ENCODE assay signal across 20 cellular contexts in the genomic region with DNA sequence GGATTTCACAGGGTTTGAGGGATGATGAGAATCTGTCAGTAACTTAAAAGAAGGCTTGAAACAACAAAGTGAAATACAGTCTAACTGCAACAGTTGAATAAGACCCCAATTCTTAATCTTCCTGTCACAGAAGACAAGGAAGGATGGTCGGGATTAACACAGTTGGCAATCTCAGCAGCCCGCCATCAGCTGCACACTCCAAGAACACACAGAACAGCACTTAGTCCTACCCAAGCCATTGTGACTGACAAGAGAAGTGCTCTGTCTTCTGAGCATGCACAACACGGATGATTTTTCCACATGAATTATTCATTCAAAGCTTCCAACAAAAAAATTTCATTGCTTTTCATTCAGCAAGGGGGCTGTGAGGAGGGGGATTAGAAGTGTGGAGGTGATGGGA.
A peak's percentile ranks its signal among the peaks of the same experiment; 100 is the strongest.
DNase-seq lines count a peak whose midpoint lies in the region; ATAC-seq, FAIRE-seq and TF ChIP-seq lines count a peak whose summit lies in the region.
"Had no signal": no experiment of that assay in that cellular context is flagged by ENCODE, and none has a peak within 500 bp of the region (broad histone marks: within the 10 kb centered on the region; RNA-seq: fewer than 3 reads in every experiment).

No MANE protein-coding gene starts in this region.

- no peak overlapping the region for H3K4me2 ChIP-seq in neural cell (ENCODE audit: low read length)
- H3K4me2 ChIP-seq: BLaER1 had no signal

- H3K36me3 ChIP-seq in HEK293 (ENCODE audit: control insufficient read depth in 2 of 2, insufficient read depth in 1 of 2, low read length in 2 of 2) = no peaks in the 10 kb centered on the region
- no peaks in the 10 kb centered on the region for H3K36me3 ChIP-seq in neural cell (ENCODE audit: insufficient read depth, low read length)
- H3K36me3 ChIP-seq in CD8-positive, alpha-beta T cell (ENCODE audit: insufficient read depth, low read length) = no peaks in the 10 kb centered on the region
- H3K36me3 ChIP-seq: BLaER1, HAP-1 had no signal

- no peaks in the 10 kb centered on the region for H3K9me3 ChIP-seq in HEK293 (ENCODE audit: control insufficient read depth, insufficient read depth, low read depth, low read length)
- H3K9me3 ChIP-seq in neural cell (ENCODE audit: low read length) = no peaks in the 10 kb centered on the region
- no peaks in the 10 kb centered on the region for H3K9me3 ChIP-seq in CD8-positive, alpha-beta T cell (ENCODE audit: low read length)
- H3K9me3 ChIP-seq: HAP-1 had no signal

- no peaks in the 10 kb centered on the region for H3K4me1 Mint-ChIP-seq in CD8-positive, alpha-beta T cell (ENCODE audit: low read depth)
- H3K4me1 Mint-ChIP-seq: CD14-positive monocyte; CD4-positive, alpha-beta memory T cell had no signal

- no peaks in the 10 kb centered on the region for H3K36me3 Mint-ChIP-seq in CD8-positive, alpha-beta T cell
- H3K36me3 Mint-ChIP-seq: CD14-positive monocyte; CD4-positive, alpha-beta memory T cell had no signal

- CTCF ChIA-PET in HEK293 (lab: Yijun Ruan, JAX) = interaction anchor here (0.9 kb wide), 1 partner anchor 384 kb away, joined by 3 read pairs; no protein-coding TSS in a partner anchor
- CTCF ChIA-PET in CD8-positive, alpha-beta T cell (lab: Charles Lee) = no interaction called here

- H4K20me1 ChIP-seq in neural cell (ENCODE audit: insufficient read depth) = no peaks in the 10 kb centered on the region
- H4K20me1 ChIP-seq: BLaER1 had no signal

- intact Hi-C loops in CD8-positive, alpha-beta T cell (cut with DNase I, micrococcal nuclease) = no loop called here

- no peak for FAIRE-seq in RCC 7860 (lab: Jason Lieb, UNC)
- FAIRE-seq: A204.1, GM12878, HTR-8/SVneo, K562 had no signal

- no peaks in the 10 kb centered on the region for H3K79me2 ChIP-seq in neural cell (replicated peaks; ENCODE audit: insufficient read depth, low read length)

- no peak overlapping the region for H3K27ac Mint-ChIP-seq in CD8-positive, alpha-beta T cell
- H3K27ac Mint-ChIP-seq: CD14-positive monocyte; CD4-positive, alpha-beta memory T cell had no signal

- H3K9me2 ChIP-seq in neural cell (ENCODE audit: insufficient read depth, low read length) = no peaks in the 10 kb centered on the region

- TF ChIP-seq CTCF in HEK293 (tag by site-specific recombination; IDR thresholded peaks at IDR 0.05) (no peak), neural cell (IDR thresholded peaks at IDR 0.05; ENCODE audit: poor library complexity, severe bottlenecking) (peak; percentile 38)
- TF ChIP-seq CTCF in CD8-positive, alpha-beta T cell (IDR thresholded peaks at IDR 0.05) = no peak

- peak; percentile 46 for TF ChIP-seq RAD21 in neural cell (conservative IDR thresholded peaks at IDR 0.05)

- DNase-seq in left kidney (ENCODE audit: low read depth, low spot score) = peak; percentile 18
- no peak for DNase-seq in AG08395 (ENCODE audit: low spot score)
- DNase-seq in RCC 7860 (ENCODE audit: low spot score) = no peak
- DNase-seq in CD8-positive, alpha-beta T cell = no peak
- DNase-seq in OCI-M1 (lab: John Stamatoyannopoulos, UW) = no peak
- DNase-seq: Calu3, DMS53, DND-41, EL, IMR-90 had no signal

- no peak for ATAC-seq in CD8-positive, alpha-beta T cell
- ATAC-seq: GM12878, K562 had no signal

- H3F3A ChIP-seq in neural cell (ENCODE audit: insufficient read depth, low read length, poor library complexity, severe bottlenecking) = no peaks in the 10 kb centered on the region

- H3K4me1 ChIP-seq in HEK293 (ENCODE audit: control insufficient read depth, insufficient read depth, low read length) = no peaks in the 10 kb centered on the region
- no peaks in the 10 kb centered on the region for H3K4me1 ChIP-seq in CD8-positive, alpha-beta T cell (ENCODE audit: insufficient read depth, low read length)
- H3K4me1 ChIP-seq: BLaER1, HAP-1 had no signal

- no peak overlapping the region for H3K4me3 Mint-ChIP-seq in CD8-positive, alpha-beta T cell
- H3K4me3 Mint-ChIP-seq: CD14-positive monocyte; CD4-positive, alpha-beta memory T cell had no signal

- H3K9me3 Mint-ChIP-seq in CD8-positive, alpha-beta T cell = peaks cover 9% of the 10 kb centered on the region

- TF ChIP-seq EP300 in neural cell (conservative IDR thresholded peaks at IDR 0.05; ENCODE audit: poor library complexity, severe bottlenecking) = peak; percentile 92

- H3K4me3 ChIP-seq in HEK293 (ENCODE audit: low read depth, low read length) (no peak overlapping the region), neural cell (ENCODE audit: low read length) (no peak overlapping the region)
- no peak overlapping the region for H3K4me3 ChIP-seq in CD8-positive, alpha-beta T cell (ENCODE audit: low read depth, low read length)
- H3K4me3 ChIP-seq: BLaER1, GM12878, HAP-1, K562 had no signal

- H2AFZ ChIP-seq in neural cell (ENCODE audit: low read depth, low read length) = no peak overlapping the region

- H3K27ac ChIP-seq in HEK293 (ENCODE audit: extremely low read depth, low read depth, low read length) (no peak overlapping the region), neural cell (ENCODE audit: low read length) (peak overlapping the region; percentile 52)
- no peak overlapping the region for H3K27ac ChIP-seq in CD8-positive, alpha-beta T cell (ENCODE audit: low read depth, low read length)
- H3K27ac ChIP-seq: BLaER1 had no signal

- POLR2A ChIA-PET in HEK293 (lab: Yijun Ruan, JAX) = no interaction called here
- POLR2A ChIA-PET in CD8-positive, alpha-beta T cell (lab: Charles Lee) = no interaction called here

- H3K9ac ChIP-seq in neural cell (ENCODE audit: low read length) = no peak overlapping the region
- H3K9ac ChIP-seq: BLaER1 had no signal

- peaks cover 3% of the 10 kb centered on the region for H3K27me3 Mint-ChIP-seq in CD8-positive, alpha-beta T cell (ENCODE audit: low read depth)
- H3K27me3 Mint-ChIP-seq: CD4-positive, alpha-beta memory T cell had no signal

- H3K27me3 ChIP-seq in neural cell (ENCODE audit: insufficient read depth, low read depth, low read length) = no peaks in the 10 kb centered on the region
- H3K27me3 ChIP-seq in CD8-positive, alpha-beta T cell (ENCODE audit: insufficient read depth, low read length) = no peaks in the 10 kb centered on the region
- H3K27me3 ChIP-seq: BLaER1 had no signal

TF ChIP-seq in HEK293, 187 proteins besides CTCF, POLR2A, EP300 and RAD21:
- TF ChIP-seq TRIM28 (IDR thresholded peaks at IDR 0.05; ENCODE audit: borderline replicate concordance, low read length) (peak; percentile 31; the same call in 1 of the 2 replicates), ZNF76 (tag by site-specific recombination; IDR thresholded peaks at IDR 0.05; ENCODE audit: borderline replicate concordance, low read depth) (no peak), ZEB2 (tag by site-specific recombination; IDR thresholded peaks at IDR 0.05) (no peak)

TF ChIP-seq in neural cell, 6 proteins besides CTCF, POLR2A, EP300 and RAD21:
- TF ChIP-seq TAF1 (IDR thresholded peaks at IDR 0.05; ENCODE audit: low read depth) = no peak
- TF ChIP-seq SMC3 (conservative IDR thresholded peaks at IDR 0.05; ENCODE audit: poor library complexity) = peak; percentile 56
- no peak for TF ChIP-seq EZH2 (IDR thresholded peaks at IDR 0.05; ENCODE audit: borderline replicate concordance, insufficient read depth, low read length, poor library complexity, severe bottlenecking)
- TF ChIP-seq MXI1 (conservative IDR thresholded peaks at IDR 0.05; ENCODE audit: poor library complexity, severe bottlenecking) = no peak
- TF ChIP-seq, protein P1, sequence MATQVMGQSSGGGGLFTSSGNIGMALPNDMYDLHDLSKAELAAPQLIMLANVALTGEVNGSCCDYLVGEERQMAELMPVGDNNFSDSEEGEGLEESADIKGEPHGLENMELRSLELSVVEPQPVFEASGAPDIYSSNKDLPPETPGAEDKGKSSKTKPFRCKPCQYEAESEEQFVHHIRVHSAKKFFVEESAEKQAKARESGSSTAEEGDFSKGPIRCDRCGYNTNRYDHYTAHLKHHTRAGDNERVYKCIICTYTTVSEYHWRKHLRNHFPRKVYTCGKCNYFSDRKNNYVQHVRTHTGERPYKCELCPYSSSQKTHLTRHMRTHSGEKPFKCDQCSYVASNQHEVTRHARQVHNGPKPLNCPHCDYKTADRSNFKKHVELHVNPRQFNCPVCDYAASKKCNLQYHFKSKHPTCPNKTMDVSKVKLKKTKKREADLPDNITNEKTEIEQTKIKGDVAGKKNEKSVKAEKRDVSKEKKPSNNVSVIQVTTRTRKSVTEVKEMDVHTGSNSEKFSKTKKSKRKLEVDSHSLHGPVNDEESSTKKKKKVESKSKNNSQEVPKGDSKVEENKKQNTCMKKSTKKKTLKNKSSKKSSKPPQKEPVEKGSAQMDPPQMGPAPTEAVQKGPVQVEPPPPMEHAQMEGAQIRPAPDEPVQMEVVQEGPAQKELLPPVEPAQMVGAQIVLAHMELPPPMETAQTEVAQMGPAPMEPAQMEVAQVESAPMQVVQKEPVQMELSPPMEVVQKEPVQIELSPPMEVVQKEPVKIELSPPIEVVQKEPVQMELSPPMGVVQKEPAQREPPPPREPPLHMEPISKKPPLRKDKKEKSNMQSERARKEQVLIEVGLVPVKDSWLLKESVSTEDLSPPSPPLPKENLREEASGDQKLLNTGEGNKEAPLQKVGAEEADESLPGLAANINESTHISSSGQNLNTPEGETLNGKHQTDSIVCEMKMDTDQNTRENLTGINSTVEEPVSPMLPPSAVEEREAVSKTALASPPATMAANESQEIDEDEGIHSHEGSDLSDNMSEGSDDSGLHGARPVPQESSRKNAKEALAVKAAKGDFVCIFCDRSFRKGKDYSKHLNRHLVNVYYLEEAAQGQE (IDR thresholded peaks at IDR 0.05; ENCODE audit: borderline replicate concordance) = peak; percentile 99
- TF ChIP-seq POLR2AphosphoS5 (IDR thresholded peaks at IDR 0.05) = peak; percentile 92
TF ChIP-seq in neural cell: peak in this region for 3.
